In genomic region chr16:70572926-70573270, GRCh38 we compare ENCODE assay signal across 14 cellular contexts. TPM values are rescaled to one million over a fixed set of nuclear protein-coding genes. Genes with fewer than 3 reads are reported as not detected.
A peak's percentile ranks its signal among the peaks of the same experiment; 100 is the strongest.
DNase-seq lines count a peak whose midpoint lies in the region; ATAC-seq and TF ChIP-seq lines count a peak whose summit lies in the region.
"Had no signal": no experiment of that assay in that cellular context is flagged by ENCODE, and none has a peak within 500 bp of the region (broad histone marks: within the 10 kb centered on the region; RNA-seq: fewer than 3 reads in every experiment).

No MANE protein-coding gene starts in this region.

- TF ChIP-seq EP300 in suprapubic skin (IDR thresholded peaks at IDR 0.05), result no peak

- TF ChIP-seq CTCF in Panc1 (IDR thresholded peaks at IDR 0.05), result no peak
- TF ChIP-seq CTCF in brain microvascular endothelial cell (IDR thresholded peaks at IDR 0.05; ENCODE audit: low read depth, low read length, missing control alignments), result no peak
- no peak for TF ChIP-seq CTCF in lower lobe of right lung (IDR thresholded peaks at IDR 0.05)
- no peak for TF ChIP-seq CTCF in suprapubic skin (IDR thresholded peaks at IDR 0.05)

- intact Hi-C loops in Panc1 (cut with micrococcal nuclease; ENCODE audit: unreplicated experiment), result loop anchor here (10.0 kb wide), 1 partner anchor 82 kb away; no protein-coding TSS in a partner anchor
- intact Hi-C loops in lower lobe of right lung (cut with DNase I), result no loop called here

- DNase-seq in Panc1 (ENCODE audit: low read depth, low spot score) (no peak), brain microvascular endothelial cell (no peak), lower lobe of right lung (no peak), suprapubic skin (ENCODE audit: low spot score in 2 of 2) (no peak), hippocampal formation (lab: John Stamatoyannopoulos, UW) (no peak)
- DNase-seq: activated naive CD8-positive, alpha-beta T cell treated with anti-CD3 and anti-CD28 coated beads, Interleukin-2, amount 10 ng/mL, durations not matched to agents 7 days and 5 days; COR-L47; effector memory CD4-positive, alpha-beta T cell; mucosa of descending colon; NCI-H1694 treated with DMSO at 0.1 percent for 48 hours; small intestine had no signal

- H3K27ac ChIP-seq in Panc1 (ENCODE audit: low read length), result peak overlapping the region; percentile 44; the same call in 1 of the 2 replicates
- peak overlapping the region; percentile 74 for H3K27ac ChIP-seq in brain microvascular endothelial cell
- H3K27ac ChIP-seq in lower lobe of right lung, result peak overlapping the region; percentile 44
- peak overlapping the region; percentile 69 for H3K27ac ChIP-seq in suprapubic skin

- no TSS peak for BruUV-seq in Panc1 (replicated peaks; lab: Mats Ljungman, UMichigan)

- POLR2A ChIA-PET in Panc1 (lab: Charles Lee), result no interaction called here

- H3K36me3 ChIP-seq in Panc1 (ENCODE audit: control insufficient read depth, insufficient read depth, low read length) (peaks cover 33% of the 10 kb centered on the region), brain microvascular endothelial cell (replicated peaks) (peaks cover 52% of the 10 kb centered on the region), lower lobe of right lung (peaks cover 60% of the 10 kb centered on the region), suprapubic skin (peaks cover 57% of the 10 kb centered on the region)

- 61% methylated on average over 2 of the region's 2 CpGs for WGBS in suprapubic skin

- H3K4me3 ChIP-seq in Panc1 (ENCODE audit: low read depth in 2 of 2, low read length in 2 of 2) (no peak overlapping the region), brain microvascular endothelial cell (ENCODE audit: low read depth, low read length) (no peak overlapping the region), lower lobe of right lung (no peak overlapping the region), suprapubic skin (no peak overlapping the region)
- H3K4me3 ChIP-seq: HAP-1, mucosa of descending colon had no signal

- TF ChIP-seq POLR2A in suprapubic skin (IDR thresholded peaks at IDR 0.05), result no peak

- no peaks in the 10 kb centered on the region for H3K27me3 ChIP-seq in Panc1 (ENCODE audit: control insufficient read depth, insufficient read depth, low read length)
- H3K27me3 ChIP-seq in brain microvascular endothelial cell (replicated peaks), result no peaks in the 10 kb centered on the region
- H3K27me3 ChIP-seq in lower lobe of right lung (ENCODE audit: low read depth), result no peaks in the 10 kb centered on the region
- H3K27me3 ChIP-seq in suprapubic skin, result no peaks in the 10 kb centered on the region

- no peak for ATAC-seq in Panc1
- ATAC-seq in lower lobe of right lung, result no peak
- no peak for ATAC-seq in GM21526 (IDR thresholded peaks at IDR 0.05; ENCODE audit: low FRiP score, unreplicated experiment)
- no peak for ATAC-seq in GM18520 (IDR thresholded peaks at IDR 0.05; ENCODE audit: unreplicated experiment)
- ATAC-seq: mucosa of descending colon had no signal

- peaks cover 21% of the 10 kb centered on the region for H3K4me1 ChIP-seq in Panc1 (ENCODE audit: control insufficient read depth, insufficient read depth, low read length)
- peaks cover 58% of the 10 kb centered on the region for H3K4me1 ChIP-seq in lower lobe of right lung
- H3K4me1 ChIP-seq in suprapubic skin, result peaks cover 43% of the 10 kb centered on the region
- H3K4me1 ChIP-seq: HAP-1 had no signal

- CTCF ChIA-PET in Panc1 (lab: Charles Lee), result no interaction called here

- no peaks in the 10 kb centered on the region for H3K9me3 ChIP-seq in Panc1 (ENCODE audit: control insufficient read depth, insufficient read depth, low read depth, low read length)
- no peaks in the 10 kb centered on the region for H3K9me3 ChIP-seq in lower lobe of right lung
- H3K9me3 ChIP-seq in suprapubic skin, result no peaks in the 10 kb centered on the region
- H3K9me3 ChIP-seq: HAP-1, mucosa of descending colon had no signal

- in situ Hi-C loops in Panc1 (cut with HindIII; ENCODE audit: low pct_unique_long_range_greater_than_20kb, low sequenced_read_pairs) (no loop called here), brain microvascular endothelial cell (cut with HindIII; ENCODE audit: low pct_ligation_motif_present, low sequenced_read_pairs) (no loop called here)

RNA-seq across cellular contexts. Expression of gene SF3B3, which starts 49.3 kb away (rescaled TPM):
- total RNA-seq in Panc1 (2021; ENCODE audit: unreplicated experiment) (253 TPM), lower lobe of right lung (176 TPM), suprapubic skin (100 to 1,000 TPM; 122 to 280 (median 174) TPM)
- 155 TPM for polyA plus RNA-seq in Panc1 (2012; ENCODE audit: insufficient read length)

RNA-seq across cellular contexts. Expression of gene COG4, which starts 49.5 kb away (rescaled TPM):
- total RNA-seq in Panc1 (2021; ENCODE audit: unreplicated experiment) (45.4 TPM), lower lobe of right lung (62.0 TPM), suprapubic skin (10 to 100 TPM; 35.0 to 59.9 (median 48.2) TPM)
- polyA plus RNA-seq in Panc1 (2012; ENCODE audit: insufficient read length), result 36.2 TPM
